ENCODE assay signal across 8 cellular contexts in genomic region chr1:85581802-85582686, GRCh38. TPM values are rescaled to one million over a fixed set of nuclear protein-coding genes. Genes with fewer than 3 reads are reported as not detected.
DNase-seq lines count a peak whose midpoint lies in the region; ATAC-seq, FAIRE-seq and TF ChIP-seq lines count a peak whose summit lies in the region.

No MANE protein-coding gene starts in this region.

- peak overlapping the region; percentile 92 for H3K27ac ChIP-seq in endothelial cell of umbilical vein (ENCODE audit: insufficient read depth, low read depth, low read length)
- H3K27ac ChIP-seq in naive thymus-derived CD4-positive, alpha-beta T cell (ENCODE audit: low read depth, low read length), result no peak overlapping the region

- H3K4me1 Mint-ChIP-seq in Caco-2 (ENCODE audit: low read depth, unreplicated experiment), result peaks cover 28% of the 10 kb centered on the region
- H3K4me1 Mint-ChIP-seq in naive thymus-derived CD4-positive, alpha-beta T cell, result peaks cover 5 to 25% (median 23%) of the 10 kb centered on the region in 7 donors

- POLR2A ChIA-PET in Caco-2 (lab: Charles Lee), result interaction anchor here (0.7 to 2.3 kb wide), 8 partner anchors 11 to 1802 kb away, joined by 3 to 17 read pairs (median 3); partner anchors contain the start of gene DDAH1
- POLR2A ChIA-PET in endothelial cell of umbilical vein (lab: Charles Lee), result interaction anchor here (0.8 to 6.1 kb wide), 15 partner anchors 14 to 306 kb away, joined by 3 to 66 read pairs (median 7); partner anchors contain the start of genes BCL10 and DDAH1
- POLR2A ChIA-PET in naive thymus-derived CD4-positive, alpha-beta T cell (lab: Charles Lee), result no interaction called here

- no peaks in the 10 kb centered on the region for H3K9me3 Mint-ChIP-seq in Caco-2 (ENCODE audit: unreplicated experiment)
- peaks cover 0 to 5% (median 0%) of the 10 kb centered on the region in 11 donors for H3K9me3 Mint-ChIP-seq in naive thymus-derived CD4-positive, alpha-beta T cell

- H3K4me2 ChIP-seq in endothelial cell of umbilical vein (ENCODE audit: insufficient read depth, low read length), result peak overlapping the region; percentile 85

- peak overlapping the region; percentile 65 for H3K4me3 ChIP-seq in Caco-2 (ENCODE audit: low read depth, low read length)
- peak overlapping the region; percentile 57 to 98 (median 78) for H3K4me3 ChIP-seq in endothelial cell of umbilical vein (replicated peaks in 1 of 3; ENCODE audit: insufficient read depth in 1 of 3, low read depth in 1 of 3, low read length in 3 of 3)
- H3K4me3 ChIP-seq in naive thymus-derived CD4-positive, alpha-beta T cell (ENCODE audit: low read length), result no peak overlapping the region

- peak overlapping the region; percentile 92 for H3K27ac Mint-ChIP-seq in Caco-2 (ENCODE audit: unreplicated experiment)
- H3K27ac Mint-ChIP-seq in naive thymus-derived CD4-positive, alpha-beta T cell, result no peak overlapping the region

- H3K36me3 ChIP-seq in Caco-2 (ENCODE audit: control insufficient read depth, insufficient read depth, low read length) (no peaks in the 10 kb centered on the region), endothelial cell of umbilical vein (ENCODE audit: control insufficient read depth in 2 of 2, extremely low read depth in 1 of 2, insufficient read depth in 2 of 2, low read length in 2 of 2) (peaks cover 14 to 20% of the 10 kb centered on the region in 2 experiments)
- no peaks in the 10 kb centered on the region for H3K36me3 ChIP-seq in naive thymus-derived CD4-positive, alpha-beta T cell (ENCODE audit: control insufficient read depth in 2 of 3, insufficient read depth in 3 of 3, low read length in 3 of 3)

- H4K20me1 ChIP-seq in endothelial cell of umbilical vein (replicated peaks; ENCODE audit: control insufficient read depth, extremely low read depth, insufficient read depth, low read length), result no peaks in the 10 kb centered on the region

- FAIRE-seq in endothelial cell of umbilical vein (lab: Jason Lieb, UNC) (no peak), H54 (lab: Jason Lieb, UNC) (no peak)

- H3K27me3 ChIP-seq in Caco-2 (replicated peaks; ENCODE audit: control insufficient read depth, insufficient read depth, low read length), result no peaks in the 10 kb centered on the region
- no peaks in the 10 kb centered on the region for H3K27me3 ChIP-seq in endothelial cell of umbilical vein (ENCODE audit: control insufficient read depth in 2 of 2, insufficient read depth in 2 of 2, low read length in 2 of 2)
- peaks cover 0 to 9% of the 10 kb centered on the region in 2 donors for H3K27me3 ChIP-seq in naive thymus-derived CD4-positive, alpha-beta T cell (ENCODE audit: control insufficient read depth in 2 of 2, insufficient read depth in 2 of 2, low read length in 2 of 2)

- peaks cover 51% of the 10 kb centered on the region for H3K79me2 ChIP-seq in endothelial cell of umbilical vein (ENCODE audit: control insufficient read depth, insufficient read depth, low read length)

- peak overlapping the region; percentile 83 for H3K4me3 Mint-ChIP-seq in Caco-2 (ENCODE audit: unreplicated experiment)
- peak overlapping the region in 8 of 10 donors; percentile 28 to 83 (median 74) for H3K4me3 Mint-ChIP-seq in naive thymus-derived CD4-positive, alpha-beta T cell

- no peak overlapping the region for H2AFZ ChIP-seq in endothelial cell of umbilical vein (ENCODE audit: low read depth, low read length)

- no peaks in the 10 kb centered on the region for H3K9me3 ChIP-seq in Caco-2
- H3K9me3 ChIP-seq in endothelial cell of umbilical vein (replicated peaks; ENCODE audit: control insufficient read depth, insufficient read depth, low read length), result no peaks in the 10 kb centered on the region
- no peaks in the 10 kb centered on the region for H3K9me3 ChIP-seq in naive thymus-derived CD4-positive, alpha-beta T cell (ENCODE audit: control insufficient read depth in 2 of 3, low read length in 3 of 3)

- no peaks in the 10 kb centered on the region for H3K27me3 Mint-ChIP-seq in Caco-2 (ENCODE audit: insufficient read depth, unreplicated experiment)
- peaks cover 48 to 73% (median 61%) of the 10 kb centered on the region in 5 donors for H3K27me3 Mint-ChIP-seq in naive thymus-derived CD4-positive, alpha-beta T cell

- no peaks in the 10 kb centered on the region for H3K9me1 ChIP-seq in endothelial cell of umbilical vein (replicated peaks; ENCODE audit: control insufficient read depth, extremely low read depth, insufficient read depth, low read length)

- dilution Hi-C loops in endothelial cell of umbilical vein (cut with MboI; ENCODE audit: extremely low pct_ligation_motif_present, low sequenced_read_pairs), result no loop called here

- TSS peak; percentile 81 for BruUV-seq in Caco-2 (replicated peaks; lab: Mats Ljungman, UMichigan)
- BruUV-seq in endothelial cell of umbilical vein (replicated peaks; lab: Mats Ljungman, UMichigan), result TSS peak; percentile 33

- intact Hi-C loops in Caco-2 (cut with micrococcal nuclease; ENCODE audit: unreplicated experiment), result loop anchor here (1.0 to 5.0 kb wide), 7 partner anchors 25 to 274 kb away; partner anchors contain the start of gene DDAH1
- intact Hi-C loops in endothelial cell of umbilical vein (cut with micrococcal nuclease), result no loop called here
- intact Hi-C loops in naive thymus-derived CD4-positive, alpha-beta T cell (cut with micrococcal nuclease), result loop anchor here (2.0 to 5.0 kb wide), 2 partner anchors 273 to 275 kb away; no protein-coding TSS in a partner anchor

- TF ChIP-seq CTCF in Caco-2 (IDR thresholded peaks at IDR 0.05; ENCODE audit: insufficient read depth in 1 of 2, low read depth in 1 of 2, low read length in 1 of 2, severe bottlenecking in 1 of 2, unreplicated experiment in 1 of 2) (peak; percentile 16 to 44), endothelial cell of umbilical vein (IDR thresholded peaks at IDR 0.05; ENCODE audit: extremely low read depth in 1 of 2, insufficient read depth in 1 of 2, low read depth in 1 of 2, low read length in 2 of 2) (peak in 1 of 2 donors; percentile 7)

- peaks cover 52% of the 10 kb centered on the region for H3K36me3 Mint-ChIP-seq in Caco-2 (ENCODE audit: insufficient read depth, unreplicated experiment)
- H3K36me3 Mint-ChIP-seq in naive thymus-derived CD4-positive, alpha-beta T cell, result peaks cover 0 to 7% (median 0%) of the 10 kb centered on the region in 5 donors

- H3K4me1 ChIP-seq in Caco-2, result peaks cover 45% of the 10 kb centered on the region
- H3K4me1 ChIP-seq in endothelial cell of umbilical vein (ENCODE audit: control insufficient read depth, extremely low read depth, insufficient read depth, low read length), result peaks cover 16% of the 10 kb centered on the region
- no peaks in the 10 kb centered on the region for H3K4me1 ChIP-seq in naive thymus-derived CD4-positive, alpha-beta T cell (ENCODE audit: control insufficient read depth in 2 of 2, insufficient read depth in 2 of 2, low read length in 2 of 2)

- DNase-seq in Caco-2 (peak; percentile 74 to 80), NCI-H510A treated with DMSO at 0.1 percent for 48 hours (lab: John Stamatoyannopoulos, UW) (peak; percentile 54), endothelial cell of umbilical vein (ENCODE audit: low read depth, low spot score) (peak; percentile 54), H54 (ENCODE audit: insufficient read length, low spot score) (no peak), NCI-H1092 (lab: John Stamatoyannopoulos, UW) (no peak)
- no peak for DNase-seq in naive thymus-derived CD4-positive, alpha-beta T cell
- DNase-seq in stimulated activated CD4-positive, alpha-beta T cell treated with anti-CD3 and anti-CD28 coated beads, Interleukin-15, amount 100 ng/mL, for 24 hours, result no peak

- TF ChIP-seq POLR2A in endothelial cell of umbilical vein (IDR thresholded peaks at IDR 0.05; ENCODE audit: low read depth, low read length) (peak; percentile 45), H54 (IDR thresholded peaks at IDR 0.05; ENCODE audit: low read depth, low read length) (no peak)

- H3K9ac ChIP-seq in endothelial cell of umbilical vein (replicated peaks; ENCODE audit: extremely low read depth, insufficient read depth, low read length), result peak overlapping the region; percentile 100

- CTCF ChIA-PET in Caco-2 (lab: Charles Lee), result interaction anchor here (1.0 to 2.3 kb wide), 5 partner anchors 12 to 274 kb away, joined by 3 to 11 read pairs (median 4); no protein-coding TSS in a partner anchor
- CTCF ChIA-PET in endothelial cell of umbilical vein (lab: Charles Lee), result interaction anchor here (1.0 to 6.1 kb wide), 9 partner anchors 25 to 277 kb away, joined by 3 to 37 read pairs (median 5); no protein-coding TSS in a partner anchor
- CTCF ChIA-PET in naive thymus-derived CD4-positive, alpha-beta T cell (lab: Charles Lee), result no interaction called here

- no peak for ATAC-seq in naive thymus-derived CD4-positive, alpha-beta T cell
- ATAC-seq in HG03095 (IDR thresholded peaks at IDR 0.05; ENCODE audit: unreplicated experiment), result no peak

TF ChIP-seq in endothelial cell of umbilical vein, 7 proteins besides CTCF, POLR2A, EP300 and RAD21:
- TF ChIP-seq MYC (IDR thresholded peaks at IDR 0.05; ENCODE audit: low read depth, low read length) (no peak), POLR2AphosphoS5 (IDR thresholded peaks at IDR 0.05; ENCODE audit: insufficient read depth, low read depth, low read length) (peak; percentile 35)

RNA-seq across cellular contexts. Expression of gene CCN1, which starts 1.5 kb away (rescaled TPM):
- total RNA-seq in Caco-2 (2022) (87.4 and 88.8 TPM in 2 replicates), endothelial cell of umbilical vein (899 and 1,036 TPM in 2 replicates)
- 462 and 516 TPM in 2 replicates for polyA plus RNA-seq in endothelial cell of umbilical vein
- polyA plus RNA-seq in endothelial cell of umbilical vein (2011; cell fraction: cytosol; rRNA removed), result 1,025 and 1,084 TPM in 2 replicates
- 1,068 and 1,375 TPM in 2 replicates for polyA plus RNA-seq in endothelial cell of umbilical vein (2011; cell fraction: nucleus; rRNA removed)
- 928 and 992 TPM in 2 replicates for polyA plus RNA-seq in endothelial cell of umbilical vein (2012)
- polyA minus RNA-seq in endothelial cell of umbilical vein, result 488 and 545 TPM in 2 replicates
- 28.7 TPM for polyA minus RNA-seq in endothelial cell of umbilical vein (2011; cell fraction: cytosol; rRNA and poly(A)+ RNA removed)
- polyA minus RNA-seq in endothelial cell of umbilical vein (2011; cell fraction: nucleus; rRNA and poly(A)+ RNA removed), result 275 and 431 TPM in 2 replicates
- not detected for total RNA-seq in naive thymus-derived CD4-positive, alpha-beta T cell
- not detected for polyA plus RNA-seq in naive thymus-derived CD4-positive, alpha-beta T cell

Comparison
In these comparisons a context has a peak if more than half of its experiments do, and no peak if none do; other contexts are left out.
1. DNase-seq: peak in Caco-2 (2 of 2), NCI-H510A treated with DMSO at 0.1 percent for 48 hours (single experiment) and endothelial cell of umbilical vein (single experiment); none in naive thymus-derived CD4-positive, alpha-beta T cell (0 of 9), H54 (single experiment), stimulated activated CD4-positive, alpha-beta T cell treated with anti-CD3 and anti-CD28 coated beads, Interleukin-15, amount 100 ng/mL, for 24 hours (single experiment) and NCI-H1092 (single experiment).
2. RNA of gene CCN1, which starts 1.5 kb away (total RNA-seq): 899 to 1,036 TPM in endothelial cell of umbilical vein and 87.4 to 88.8 TPM in Caco-2; not detected in naive thymus-derived CD4-positive, alpha-beta T cell; every median in the first group is over 10 times any median in the second.